Comparison of ENCODE assay signal across 32 cellular contexts in genomic region chr2:156937430-156937829, GRCh38.
"Had no signal": no experiment of that assay in that cellular context is flagged by ENCODE, and none has a peak within 500 bp of the region (broad histone marks: within the 10 kb centered on the region; RNA-seq: fewer than 3 reads in every experiment).

No MANE protein-coding gene starts in this region.

- H3K9me3 Mint-ChIP-seq: naive thymus-derived CD8-positive, alpha-beta T cell; nephron progenitor cell; stimulated activated naive CD8-positive, alpha-beta T cell treated with anti-CD3 and anti-CD28 coated beads, Interleukin-15, amount 100 ng/mL, for 72 hours; type B pancreatic cell had no signal

- H3K27me3 ChIP-seq: neutrophil, pancreas, spleen, suprapubic skin, testis, tibial artery, transverse colon, vagina had no signal

- H3K27ac ChIP-seq: neutrophil, pancreas, psoas muscle, skin epidermis, spleen, suprapubic skin, testis, tibial artery, transverse colon, vagina had no signal

- H3K4me1 ChIP-seq: pancreas, psoas muscle, spleen, suprapubic skin, testis, tibial artery, transverse colon, vagina had no signal

- DNase-seq: naive thymus-derived CD8-positive, alpha-beta T cell; nephron progenitor cell; nucleus accumbens; pancreas; posterior cingulate gyrus; psoas muscle; right cardiac atrium; spleen; stimulated activated CD4-positive, alpha-beta T cell treated with anti-CD3 and anti-CD28 coated beads, Interleukin-12 subunit alpha, Interleukin-12 subunit beta, amount 100 ng/mL, for 4 hours; stimulated activated CD4-positive, alpha-beta T cell treated with anti-CD3 and anti-CD28 coated beads, Interleukin-1b, Interleukin-23, amount 100 ng/mL, for 48 hours; stimulated activated CD4-positive, alpha-beta T cell treated with anti-CD3 and anti-CD28 coated beads, Interleukin-4, amount 100 ng/mL, for 1 hour; stimulated activated CD4-positive, alpha-beta T cell treated with anti-CD3 and anti-CD28 coated beads, Interleukin-4, amount 100 ng/mL, for 4 hours; stimulated activated CD8-positive, alpha-beta memory T cell treated with anti-CD3 and anti-CD28 coated beads, Interleukin-4, amount 100 ng/mL, for 48 hours; stimulated activated naive CD4-positive, alpha-beta T cell; stimulated activated naive CD8-positive, alpha-beta T cell treated with anti-CD3 and anti-CD28 coated beads, Interleukin-15, amount 100 ng/mL, for 72 hours; stimulated activated naive CD8-positive, alpha-beta T cell treated with anti-CD3 and anti-CD28 coated beads, Interleukin-15, Interleukin-2, amounts not matched to agents 100 U/mL and 50 U/mL, for 24 hours; substantia nigra; testis; tibial artery; transverse colon had no signal

- H3K27me3 Mint-ChIP-seq: natural killer cell treated with Interleukin-12 subunit alpha and Interleukin-12 subunit beta and Interleukin-15 and Interleukin-18, amount 100 ng/mL, for 72 hours; progenitor cell of endocrine pancreas; stimulated activated memory B cell treated with anti-CD40 and anti-IgM and Interleukin-4, amounts not matched to agents 10 μg/mL and 1 μg/mL and 100 μg/mL, for 72 hours; stimulated activated naive CD8-positive, alpha-beta T cell treated with anti-CD3 and anti-CD28 coated beads, Interleukin-15, amount 100 ng/mL, for 72 hours; type B pancreatic cell had no signal

- H3K4me1 Mint-ChIP-seq: naive thymus-derived CD8-positive, alpha-beta T cell; nephron progenitor cell; stimulated activated memory B cell treated with anti-CD40 and anti-IgM and Interleukin-4, amounts not matched to agents 10 μg/mL and 1 μg/mL and 100 μg/mL, for 72 hours; stimulated activated naive CD8-positive, alpha-beta T cell treated with anti-CD3 and anti-CD28 coated beads, Interleukin-15, amount 100 ng/mL, for 72 hours had no signal

- H3K27ac Mint-ChIP-seq: naive thymus-derived CD8-positive, alpha-beta T cell; natural killer cell treated with Interleukin-12 subunit alpha and Interleukin-12 subunit beta and Interleukin-15 and Interleukin-18, amount 100 ng/mL, for 72 hours; nephron progenitor cell; progenitor cell of endocrine pancreas; stimulated activated memory B cell treated with anti-CD40 and anti-IgM and Interleukin-4, amounts not matched to agents 10 μg/mL and 1 μg/mL and 100 μg/mL, for 72 hours; stimulated activated naive CD8-positive, alpha-beta T cell treated with anti-CD3 and anti-CD28 coated beads, Interleukin-15, amount 100 ng/mL, for 72 hours; type B pancreatic cell had no signal

- FAIRE-seq: pancreas, urothelium cell line had no signal

- H3K4me3 ChIP-seq: pancreas, psoas muscle, skin epidermis, smooth muscle cell, spleen, suprapubic skin, testis, tibial artery, transverse colon, vagina had no signal

- H3K36me3 ChIP-seq: neutrophil, pancreas, spleen, suprapubic skin, tibial artery, transverse colon, vagina had no signal

- H3K4me2 ChIP-seq: smooth muscle cell had no signal

- H3K4me3 Mint-ChIP-seq: naive thymus-derived CD8-positive, alpha-beta T cell; natural killer cell treated with Interleukin-12 subunit alpha and Interleukin-12 subunit beta and Interleukin-15 and Interleukin-18, amount 100 ng/mL, for 72 hours; nephron progenitor cell; neural crest cell; stimulated activated memory B cell treated with anti-CD40 and anti-IgM and Interleukin-4, amounts not matched to agents 10 μg/mL and 1 μg/mL and 100 μg/mL, for 72 hours; stimulated activated naive CD8-positive, alpha-beta T cell treated with anti-CD3 and anti-CD28 coated beads, Interleukin-15, amount 100 ng/mL, for 72 hours; type B pancreatic cell had no signal

- H3K36me3 Mint-ChIP-seq: naive thymus-derived CD8-positive, alpha-beta T cell; natural killer cell treated with Interleukin-12 subunit alpha and Interleukin-12 subunit beta and Interleukin-15 and Interleukin-18, amount 100 ng/mL, for 72 hours; stimulated activated memory B cell treated with anti-CD40 and anti-IgM and Interleukin-4, amounts not matched to agents 10 μg/mL and 1 μg/mL and 100 μg/mL, for 72 hours; type B pancreatic cell had no signal

- H3K9me3 ChIP-seq: neutrophil, pancreas, psoas muscle, spleen, suprapubic skin, testis, tibial artery, transverse colon, vagina had no signal

- ATAC-seq: naive thymus-derived CD8-positive, alpha-beta T cell; natural killer cell treated with Interleukin-12 subunit alpha and Interleukin-12 subunit beta and Interleukin-15 and Interleukin-18, amount 100 ng/mL, for 72 hours; pancreas; psoas muscle; right cardiac atrium; sciatic nerve; stimulated activated memory B cell treated with anti-CD40 and anti-IgM and Interleukin-4, amounts not matched to agents 10 μg/mL and 1 μg/mL and 100 μg/mL, for 72 hours; stimulated activated naive CD8-positive, alpha-beta T cell treated with anti-CD3 and anti-CD28 coated beads, Interleukin-15, amount 100 ng/mL, for 72 hours; stimulated activated naive CD8-positive, alpha-beta T cell treated with anti-CD3 and anti-CD28 coated beads, Interleukin-15, Interleukin-2, amounts not matched to agents 100 U/mL and 50 U/mL, for 24 hours had no signal
